In the genomic region with DNA sequence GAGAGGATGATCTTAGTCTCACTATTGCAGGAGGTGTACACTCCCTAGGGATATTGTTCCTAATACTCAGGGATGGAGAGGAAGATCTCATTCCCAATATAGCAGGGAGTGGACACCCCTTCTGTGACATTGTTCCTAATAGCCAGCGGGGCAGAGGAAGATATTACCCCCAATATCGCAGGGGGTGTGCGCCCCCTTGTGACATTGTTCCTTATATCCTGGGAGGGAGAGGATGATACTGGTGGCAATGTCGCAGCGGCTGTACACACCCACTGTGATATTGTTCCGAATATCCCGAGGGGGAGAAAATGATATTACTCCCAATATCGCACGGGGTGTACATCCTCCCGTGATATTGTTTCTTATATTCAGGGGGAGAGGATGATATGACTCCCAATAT, we compare ENCODE assay signal across 7 cellular contexts. TPM values are rescaled to one million over a fixed set of nuclear protein-coding genes. Genes with fewer than 3 reads are reported as not detected.
DNase-seq lines count a peak whose midpoint lies in the region; ATAC-seq, FAIRE-seq and TF ChIP-seq lines count a peak whose summit lies in the region.
"Not testable (repeated sequence)": the region's sequence is repeated elsewhere in the genome, so short reads cannot be mapped to it uniquely, and the experiment has no call there.

No MANE protein-coding gene starts in this region.

- in situ Hi-C loops in brain microvascular endothelial cell (cut with HindIII; ENCODE audit: low pct_ligation_motif_present, low sequenced_read_pairs) = not testable (repeated sequence)

- H4K91ac ChIP-seq in neuronal stem cell (ENCODE audit: low read depth, low read length, poor library complexity) = not testable (repeated sequence)

- not testable (repeated sequence) for H3K27me3 ChIP-seq in HCT116 (ENCODE audit: insufficient read depth, low read length); brain microvascular endothelial cell (replicated peaks); neuronal stem cell (ENCODE audit: control insufficient read depth in 3 of 3, insufficient read depth in 3 of 3, low read depth in 1 of 3, low read length in 3 of 3)

- FAIRE-seq in D721Med (lab: Jason Lieb, UNC) = not testable (repeated sequence)

- H2AK5ac ChIP-seq in neuronal stem cell (ENCODE audit: low read depth, low read length) = not testable (repeated sequence)

- H3K18ac ChIP-seq in neuronal stem cell (ENCODE audit: low read length) = not testable (repeated sequence)

- not testable (repeated sequence) for H2BK120ac ChIP-seq in neuronal stem cell (ENCODE audit: low read depth, low read length)

- not testable (repeated sequence) for H2BK5ac ChIP-seq in neuronal stem cell (ENCODE audit: low read length)

- not testable (repeated sequence) for H2BK12ac ChIP-seq in neuronal stem cell (ENCODE audit: low read length)

- not testable (repeated sequence) for H3K79me2 ChIP-seq in HCT116 (ENCODE audit: insufficient read depth, low read length)

- 0 out of 2 replicates have a peak, but pooled peaks have one; percentile 13 for TF ChIP-seq RAD21 in HCT116 (IDR thresholded peaks at IDR 0.05; ENCODE audit: low read depth)

- not testable (repeated sequence) for H3K4me3 ChIP-seq in HCT116 (replicated peaks in 1 of 2; ENCODE audit: low read depth in 1 of 2, low read length in 2 of 2); brain microvascular endothelial cell (ENCODE audit: low read depth, low read length); neuronal stem cell (ENCODE audit: low read length in 2 of 2)

- CTCF ChIA-PET in HCT116 (lab: Charles Lee) = not testable (repeated sequence)

- H4K20me1 ChIP-seq in HCT116 (ENCODE audit: insufficient read depth) = not testable (repeated sequence)

- H3K27ac ChIP-seq in HCT116 (ENCODE audit: low read depth, low read length); brain microvascular endothelial cell; neuronal stem cell (replicated peaks; ENCODE audit: low read length): not testable (repeated sequence)

- H4K8ac ChIP-seq in neuronal stem cell (ENCODE audit: low read depth, low read length) = peak overlapping the region; percentile 82

- not testable (repeated sequence) for H3K36me3 ChIP-seq in HCT116 (ENCODE audit: control insufficient read depth in 1 of 2, insufficient read depth in 2 of 2, low read length in 2 of 2); brain microvascular endothelial cell (replicated peaks); neuronal stem cell (replicated peaks in 1 of 2; ENCODE audit: control insufficient read depth in 2 of 2, insufficient read depth in 2 of 2, low read length in 2 of 2)

- H2AFZ ChIP-seq in HCT116 (ENCODE audit: low read depth, low read length, poor library complexity, severe bottlenecking); neuronal stem cell (ENCODE audit: low read length): not testable (repeated sequence)

- not testable (repeated sequence) for H3K4me2 ChIP-seq in HCT116 (ENCODE audit: low read length); neuronal stem cell (ENCODE audit: insufficient read depth, low read length, poor library complexity, severe bottlenecking)

- not testable (repeated sequence) for H3K14ac ChIP-seq in neuronal stem cell (ENCODE audit: low read length)

- RAD21 ChIA-PET in HCT116 (lab: Charles Lee; ENCODE audit: low non-redundant PET in 1 of 2, low total read pairs in 2 of 2, uncharacterized antibody in 2 of 2, unreplicated experiment in 2 of 2) = not testable (repeated sequence)

- H3K23ac ChIP-seq in neuronal stem cell (ENCODE audit: low read depth, low read length, poor library complexity) = not testable (repeated sequence)

- not testable (repeated sequence) for DNase-seq in D721Med (ENCODE audit: insufficient read length, low spot score); HCT116 (ENCODE audit: low read depth, low spot score); brain microvascular endothelial cell; neuronal stem cell (ENCODE audit: low spot score)
- DNase-seq in NAMALWA (ENCODE audit: low spot score) (peak; percentile 17), Right ventricle myocardium inferior (ENCODE audit: missing footprints) (peak; percentile 37)
- peak; percentile 15 for DNase-seq in activated CD4-positive, alpha-beta T cell treated with anti-CD3 and anti-CD28 coated beads for 48 hours

- ATAC-seq in HCT116, Right ventricle myocardium inferior: not testable (repeated sequence)

- not testable (repeated sequence) for H3K4ac ChIP-seq in neuronal stem cell (ENCODE audit: low read length)

- not testable (repeated sequence) for H2BK15ac ChIP-seq in neuronal stem cell (ENCODE audit: low read length)

- H3K4me1 ChIP-seq in HCT116 (ENCODE audit: control insufficient read depth in 1 of 2, insufficient read depth in 2 of 2, low read length in 2 of 2); neuronal stem cell (ENCODE audit: control insufficient read depth in 2 of 2, insufficient read depth in 1 of 2, low read depth in 1 of 2, low read length in 2 of 2): not testable (repeated sequence)

- not testable (repeated sequence) for H3K9ac ChIP-seq in HCT116 (ENCODE audit: low read length); neuronal stem cell (ENCODE audit: low read depth, low read length, poor library complexity)

- POLR2A ChIA-PET in HCT116 (lab: Charles Lee) = not testable (repeated sequence)

- BruUV-seq in HCT116 (replicated peaks; lab: Mats Ljungman, UMichigan) = not testable (repeated sequence)

- not testable (repeated sequence) for H3K9me3 ChIP-seq in HCT116 (ENCODE audit: control insufficient read depth in 1 of 2, insufficient read depth in 1 of 2, low read depth in 1 of 2, low read length in 2 of 2); neuronal stem cell (replicated peaks in 1 of 2; ENCODE audit: control insufficient read depth in 2 of 2, insufficient read depth in 1 of 2, low read depth in 1 of 2, low read length in 2 of 2)

- WGBS in neuronal stem cell (ENCODE audit: extremely low coverage in 2 of 2, insufficient read length in 2 of 2, insufficient replicate concordance in 1 of 2), 2 donors = no CpG with 5 or more reads among the region's 10 CpGs

- not testable (repeated sequence) for H3K79me1 ChIP-seq in neuronal stem cell (ENCODE audit: low read depth, low read length)

- TF ChIP-seq CTCF in D721Med (IDR thresholded peaks at IDR 0.05; ENCODE audit: insufficient read depth, missing control alignments) (peak; percentile 23), brain microvascular endothelial cell (IDR thresholded peaks at IDR 0.05; ENCODE audit: low read depth, low read length, missing control alignments) (peak; percentile 3)
- not testable (repeated sequence) for TF ChIP-seq CTCF in HCT116 (IDR thresholded peaks at IDR 0.05 in 2 of 3, conservative IDR thresholded peaks at IDR 0.05 in 1 of 3; ENCODE audit: borderline replicate concordance in 1 of 3, insufficient read depth in 1 of 3, low read depth in 2 of 3, low read length in 2 of 3)

- not testable (repeated sequence) for TF ChIP-seq POLR2A in HCT116 (IDR thresholded peaks at IDR 0.05; ENCODE audit: borderline replicate concordance, extremely low read depth, insufficient read depth, insufficient read length)

- not testable (repeated sequence) for H3K9me2 ChIP-seq in HCT116 (ENCODE audit: insufficient read depth)

- intact Hi-C loops in HCT116 (cut with micrococcal nuclease); Right ventricle myocardium inferior (cut with DNase I): not testable (repeated sequence)

RNA-seq across cellular contexts. Expression of a gene that starts 17.6 kb away (rescaled TPM):
- total RNA-seq in HCT116 (2021; ENCODE audit: unreplicated experiment) = 0.54 TPM
- 0.10 and 0.16 TPM in 2 replicates for polyA plus RNA-seq in HCT116 (2012)
- total RNA-seq in Right ventricle myocardium inferior = not detected
- not detected for polyA plus RNA-seq in neuronal stem cell (2013, experiment 1 of 2)
- polyA plus RNA-seq in neuronal stem cell (2013, experiment 2 of 2) = 0.01 TPM
